Comparison of ENCODE assay signal across 8 cellular contexts in genomic region chr2:69177063-69177771, GRCh38.
DNase-seq lines count a peak whose midpoint lies in the region; ATAC-seq and TF ChIP-seq lines count a peak whose summit lies in the region.

No MANE protein-coding gene starts in this region.

- TF ChIP-seq CTCF in brain microvascular endothelial cell (IDR thresholded peaks at IDR 0.05; ENCODE audit: low read depth, low read length, missing control alignments): no peak

- no peaks in the 10 kb centered on the region for H3K4me1 Mint-ChIP-seq in stimulated activated memory B cell treated with anti-CD40 and anti-IgM and Interleukin-4, amounts not matched to agents 10 μg/mL and 1 μg/mL and 100 μg/mL, for 72 hours

- no peak overlapping the region for H3K27ac Mint-ChIP-seq in stimulated activated memory B cell treated with anti-CD40 and anti-IgM and Interleukin-4, amounts not matched to agents 10 μg/mL and 1 μg/mL and 100 μg/mL, for 72 hours

- ATAC-seq in HG03469 (IDR thresholded peaks at IDR 0.05; ENCODE audit: unreplicated experiment) (no peak), GM21576 (IDR thresholded peaks at IDR 0.05; ENCODE audit: unreplicated experiment) (no peak)
- no peak for ATAC-seq in stimulated activated memory B cell treated with anti-CD40 and anti-IgM and Interleukin-4, amounts not matched to agents 10 μg/mL and 1 μg/mL and 100 μg/mL, for 72 hours

- H3K4me3 Mint-ChIP-seq in stimulated activated memory B cell treated with anti-CD40 and anti-IgM and Interleukin-4, amounts not matched to agents 10 μg/mL and 1 μg/mL and 100 μg/mL, for 72 hours: no peak overlapping the region

- peaks cover 61% of the 10 kb centered on the region for H3K27me3 Mint-ChIP-seq in stimulated activated memory B cell treated with anti-CD40 and anti-IgM and Interleukin-4, amounts not matched to agents 10 μg/mL and 1 μg/mL and 100 μg/mL, for 72 hours

- peak overlapping the region; percentile 97 for H3K27ac ChIP-seq in HUES48 (ENCODE audit: low read depth, low read length)
- H3K27ac ChIP-seq in brain microvascular endothelial cell: peak overlapping the region; percentile 95

- H3K4me1 ChIP-seq in HUES48 (ENCODE audit: control insufficient read depth, insufficient read depth, low read length): peaks cover 20% of the 10 kb centered on the region

- H3K9me3 Mint-ChIP-seq in stimulated activated memory B cell treated with anti-CD40 and anti-IgM and Interleukin-4, amounts not matched to agents 10 μg/mL and 1 μg/mL and 100 μg/mL, for 72 hours: no peaks in the 10 kb centered on the region

- peak overlapping the region; percentile 52; the same call in 1 of the 2 replicates for H3K9ac ChIP-seq in HUES48 (ENCODE audit: low read depth, low read length)

- no peaks in the 10 kb centered on the region for H3K27me3 ChIP-seq in HUES48 (ENCODE audit: control insufficient read depth, insufficient read depth, low read length)
- H3K27me3 ChIP-seq in brain microvascular endothelial cell (replicated peaks): no peaks in the 10 kb centered on the region

- DNase-seq in brain microvascular endothelial cell: peak; percentile 94
- DNase-seq in iPS-NIHi7 (ENCODE audit: extremely low spot score): peak; percentile 28
- peak; percentile 85 for DNase-seq in stromal cell of bone marrow (ENCODE audit: low read depth)
- DNase-seq in activated CD8-positive, alpha-beta memory T cell treated with anti-CD3 and anti-CD28 coated beads, Interleukin-2, amount 50 U/mL, for 48 hours: no peak

- H3K4me3 ChIP-seq in HUES48 (ENCODE audit: low read depth, low read length) (peak overlapping the region; percentile 22; the same call in 1 of the 2 replicates), brain microvascular endothelial cell (ENCODE audit: low read depth, low read length) (no peak overlapping the region)

- in situ Hi-C loops in brain microvascular endothelial cell (cut with HindIII; ENCODE audit: low pct_ligation_motif_present, low sequenced_read_pairs): no loop called here

- H3K36me3 Mint-ChIP-seq in stimulated activated memory B cell treated with anti-CD40 and anti-IgM and Interleukin-4, amounts not matched to agents 10 μg/mL and 1 μg/mL and 100 μg/mL, for 72 hours: no peaks in the 10 kb centered on the region

- H3K36me3 ChIP-seq in HUES48 (ENCODE audit: control insufficient read depth, insufficient read depth, low read length) (0 out of 2 replicates have a peak, but pooled peaks cover under 1% of the 10 kb centered on the region), brain microvascular endothelial cell (replicated peaks) (no peaks in the 10 kb centered on the region)

- no peaks in the 10 kb centered on the region for H3K9me3 ChIP-seq in HUES48 (ENCODE audit: control insufficient read depth, insufficient read depth, low read length)
